In genomic region chr12:54988402-54989054, GRCh38 we compare ENCODE assay signal across 11 cellular contexts. TPM values are rescaled to one million over a fixed set of nuclear protein-coding genes. Genes with fewer than 3 reads are reported as not detected.
DNase-seq lines count a peak whose midpoint lies in the region; ATAC-seq and TF ChIP-seq lines count a peak whose summit lies in the region.
"Had no signal": no experiment of that assay in that cellular context is flagged by ENCODE, and none has a peak within 500 bp of the region (broad histone marks: within the 10 kb centered on the region; RNA-seq: fewer than 3 reads in every experiment).

No MANE protein-coding gene starts in this region.

- H4K20me1 ChIP-seq in PC-9 (ENCODE audit: insufficient read depth): no peaks in the 10 kb centered on the region

- intact Hi-C loops in PC-9 (cut with micrococcal nuclease; ENCODE audit: unreplicated experiment): no loop called here

- H3K4me3 ChIP-seq in Peyer's patch (no peak overlapping the region), skeletal muscle cell (ENCODE audit: low read depth, low read length) (no peak overlapping the region), PC-9 (no peak overlapping the region)

- no peak for TF ChIP-seq CTCF in Peyer's patch (IDR thresholded peaks at IDR 0.05)
- no peak for TF ChIP-seq CTCF in PC-9 (conservative IDR thresholded peaks at IDR 0.05)

- H3K9me3 ChIP-seq in Peyer's patch (no peaks in the 10 kb centered on the region), PC-9 (ENCODE audit: insufficient read depth, low read depth) (no peaks in the 10 kb centered on the region)

- POLR2A ChIA-PET in PC-9 (lab: Charles Lee; ENCODE audit: unreplicated experiment): no interaction called here

- peak; percentile 17 for DNase-seq in stimulated activated CD4-positive, alpha-beta T cell treated with anti-CD3 and anti-CD28 coated beads, Interleukin-15, amount 100 ng/mL, for 24 hours
- no peak for DNase-seq in stimulated activated CD4-positive, alpha-beta T cell treated with anti-CD3 and anti-CD28 coated beads, Interleukin-2, amount 100 ng/mL, for 24 hours
- DNase-seq in Peyer's patch (peak; percentile 41 to 76 (median 52)), globus pallidus (ENCODE audit: low spot score) (peak; percentile 96), skeletal muscle cell (ENCODE audit: low read depth) (peak; percentile 23), PC-9 (no peak)
- DNase-seq in stimulated activated CD4-positive, alpha-beta T cell treated with anti-CD3 and anti-CD28 coated beads, Interleukin-1b, Interleukin-23, amount 100 ng/mL, for 48 hours: no peak
- DNase-seq: DND-41 had no signal

- H3K9me2 ChIP-seq in PC-9 (ENCODE audit: insufficient read depth): no peaks in the 10 kb centered on the region

- CTCF ChIA-PET in PC-9 (lab: Charles Lee): no interaction called here

- H3K4me1 ChIP-seq in Peyer's patch: peaks cover 0 to 3% (median 0%) of the 10 kb centered on the region in 4 donors
- no peaks in the 10 kb centered on the region for H3K4me1 ChIP-seq in PC-9 (replicated peaks; ENCODE audit: insufficient read depth)

- no peak overlapping the region for H2AFZ ChIP-seq in PC-9

- H3F3A ChIP-seq in PC-9 (ENCODE audit: insufficient read depth, low read depth): no peaks in the 10 kb centered on the region

- no peaks in the 10 kb centered on the region for H3K79me2 ChIP-seq in PC-9 (ENCODE audit: low read depth)

- peak overlapping the region in 1 of 4 donors; percentile 28 for H3K27ac ChIP-seq in Peyer's patch
- no peak overlapping the region for H3K27ac ChIP-seq in PC-9

- no peak overlapping the region for H3K4me2 ChIP-seq in PC-9

- no peak for TF ChIP-seq POLR2A in Peyer's patch (IDR thresholded peaks at IDR 0.05)

- H3K27me3 ChIP-seq in Peyer's patch: no peaks in the 10 kb centered on the region
- H3K27me3 ChIP-seq in PC-9 (ENCODE audit: insufficient read depth, low read depth): peaks cover 39% of the 10 kb centered on the region

- no peaks in the 10 kb centered on the region for H3K36me3 ChIP-seq in Peyer's patch
- no peaks in the 10 kb centered on the region for H3K36me3 ChIP-seq in PC-9 (ENCODE audit: low read depth)

- no TSS peak for BruUV-seq in PC-9 (replicated peaks; lab: Mats Ljungman, UMichigan)

- no peak for ATAC-seq in esophagus mucosa

RNA-seq across cellular contexts. Expression of gene TESPA1, which starts 4.0 kb away (rescaled TPM):
- total RNA-seq in Peyer's patch: 1 to 10 TPM; 1.2 to 9.6 (median 4.5) TPM
- total RNA-seq in PC-9 (2021): not detected in 2 replicates
- total RNA-seq in esophagus mucosa: 0.68 TPM
- total RNA-seq: SK-MEL-5 had no signal

RNA-seq across cellular contexts. Expression of gene NEUROD4, which starts 31.2 kb away (rescaled TPM):
- not detected for total RNA-seq in Peyer's patch
- not detected in 2 replicates for total RNA-seq in PC-9 (2021)
- total RNA-seq in esophagus mucosa: not detected
- total RNA-seq: lower leg skin, SK-MEL-5 had no signal

Comparison
In these comparisons a context has a peak if more than half of its experiments do, and no peak if none do; other contexts are left out.
1. DNase-seq: peak in stimulated activated CD4-positive, alpha-beta T cell treated with anti-CD3 and anti-CD28 coated beads, Interleukin-15, amount 100 ng/mL, for 24 hours (single experiment), Peyer's patch (3 of 3), globus pallidus (single experiment) and skeletal muscle cell (single experiment); none in stimulated activated CD4-positive, alpha-beta T cell treated with anti-CD3 and anti-CD28 coated beads, Interleukin-2, amount 100 ng/mL, for 24 hours (0 of 2), PC-9 (0 of 2) and stimulated activated CD4-positive, alpha-beta T cell treated with anti-CD3 and anti-CD28 coated beads, Interleukin-1b, Interleukin-23, amount 100 ng/mL, for 48 hours (single experiment).